ENCODE assay signal across 1 cellular context in the genomic region with DNA sequence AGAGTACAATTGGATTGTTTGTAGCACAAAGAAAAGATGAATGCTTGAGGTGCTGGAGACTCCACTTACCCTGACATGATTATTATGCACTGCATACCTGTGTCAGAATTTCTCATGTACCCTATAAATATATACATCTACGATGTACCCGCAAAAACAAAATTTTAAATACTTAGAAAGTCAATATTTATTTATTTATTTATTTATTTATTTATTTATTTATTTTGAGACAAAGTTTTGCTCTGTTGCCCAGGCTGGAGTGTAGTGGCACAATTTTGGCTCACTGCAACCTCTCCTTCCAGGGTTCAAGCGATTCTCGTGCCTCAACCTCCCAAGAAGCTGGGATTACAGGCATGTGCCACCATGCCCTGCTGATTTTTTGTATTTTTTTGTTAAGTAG.
TF ChIP-seq lines count a peak whose summit lies in the region.

No MANE protein-coding gene starts in this region.

TF ChIP-seq in HEK293, 187 proteins besides CTCF, POLR2A, EP300 and RAD21 (continued from another document):
- TF ChIP-seq, protein P1, sequence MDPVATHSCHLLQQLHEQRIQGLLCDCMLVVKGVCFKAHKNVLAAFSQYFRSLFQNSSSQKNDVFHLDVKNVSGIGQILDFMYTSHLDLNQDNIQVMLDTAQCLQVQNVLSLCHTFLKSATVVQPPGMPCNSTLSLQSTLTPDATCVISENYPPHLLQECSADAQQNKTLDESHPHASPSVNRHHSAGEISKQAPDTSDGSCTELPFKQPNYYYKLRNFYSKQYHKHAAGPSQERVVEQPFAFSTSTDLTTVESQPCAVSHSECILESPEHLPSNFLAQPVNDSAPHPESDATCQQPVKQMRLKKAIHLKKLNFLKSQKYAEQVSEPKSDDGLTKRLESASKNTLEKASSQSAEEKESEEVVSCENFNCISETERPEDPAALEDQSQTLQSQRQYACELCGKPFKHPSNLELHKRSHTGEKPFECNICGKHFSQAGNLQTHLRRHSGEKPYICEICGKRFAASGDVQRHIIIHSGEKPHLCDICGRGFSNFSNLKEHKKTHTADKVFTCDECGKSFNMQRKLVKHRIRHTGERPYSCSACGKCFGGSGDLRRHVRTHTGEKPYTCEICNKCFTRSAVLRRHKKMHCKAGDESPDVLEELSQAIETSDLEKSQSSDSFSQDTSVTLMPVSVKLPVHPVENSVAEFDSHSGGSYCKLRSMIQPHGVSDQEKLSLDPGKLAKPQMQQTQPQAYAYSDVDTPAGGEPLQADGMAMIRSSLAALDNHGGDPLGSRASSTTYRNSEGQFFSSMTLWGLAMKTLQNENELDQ (tag by site-specific recombination; IDR thresholded peaks at IDR 0.05; ENCODE audit: low read depth), result no peak
- TF ChIP-seq ZNF623 (tag by site-specific recombination; IDR thresholded peaks at IDR 0.05) (peak; percentile 47; the same call in 1 of the 2 replicates), ZNF560 (tag by site-specific recombination; IDR thresholded peaks at IDR 0.05; ENCODE audit: borderline replicate concordance) (no peak), ZBTB1 (tag by site-specific recombination; IDR thresholded peaks at IDR 0.05) (no peak), ZNF211 (tag by site-specific recombination; IDR thresholded peaks at IDR 0.05; ENCODE audit: low read depth) (no peak), ZNF214 (tag by site-specific recombination; IDR thresholded peaks at IDR 0.05; ENCODE audit: borderline replicate concordance) (no peak), ZNF707 (tag by site-specific recombination; IDR thresholded peaks at IDR 0.05) (no peak), OSR2 (tag by site-specific recombination; IDR thresholded peaks at IDR 0.05) (no peak), ZNF354C (tag by site-specific recombination; IDR thresholded peaks at IDR 0.05; ENCODE audit: borderline replicate concordance, low read depth) (no peak), MYNN (tag by site-specific recombination; IDR thresholded peaks at IDR 0.05; ENCODE audit: borderline replicate concordance) (no peak), KLF7 (tag by site-specific recombination; IDR thresholded peaks at IDR 0.05; ENCODE audit: borderline replicate concordance) (no peak), ZNF514 (tag by site-specific recombination; IDR thresholded peaks at IDR 0.05) (no peak), ZNF138 (tag by site-specific recombination; IDR thresholded peaks at IDR 0.05; ENCODE audit: borderline replicate concordance) (no peak), ZFP69B (tag by site-specific recombination; IDR thresholded peaks at IDR 0.05) (no peak), ZNF747 (tag by site-specific recombination; IDR thresholded peaks at IDR 0.05) (no peak), ZNF157 (tag by site-specific recombination; IDR thresholded peaks at IDR 0.05) (no peak), ZNF596 (tag by site-specific recombination; IDR thresholded peaks at IDR 0.05) (no peak), ZNF654 (tag by site-specific recombination; IDR thresholded peaks at IDR 0.05; ENCODE audit: low read depth) (no peak), ZNF426 (tag by site-specific recombination; IDR thresholded peaks at IDR 0.05) (peak; percentile 77), OVOL3 (tag by site-specific recombination; IDR thresholded peaks at IDR 0.05) (no peak), ZFP37 (tag by site-specific recombination; IDR thresholded peaks at IDR 0.05) (no peak), ZNF23 (tag by site-specific recombination; IDR thresholded peaks at IDR 0.05; ENCODE audit: borderline replicate concordance) (no peak), ZNF175 (tag by site-specific recombination; IDR thresholded peaks at IDR 0.05) (no peak), ZNF223 (tag by site-specific recombination; IDR thresholded peaks at IDR 0.05) (no peak), SETDB1 (IDR thresholded peaks at IDR 0.05; ENCODE audit: insufficient read length, low read length) (no peak), SCRT1 (tag by site-specific recombination; IDR thresholded peaks at IDR 0.05; ENCODE audit: borderline replicate concordance) (no peak), SALL2 (tag by site-specific recombination; IDR thresholded peaks at IDR 0.05; ENCODE audit: borderline replicate concordance) (no peak), ZNF510 (tag by site-specific recombination; IDR thresholded peaks at IDR 0.05; ENCODE audit: insufficient replicate concordance) (peak; percentile 46), ZNF521 (tag by site-specific recombination; IDR thresholded peaks at IDR 0.05) (no peak), ZNF266 (tag by site-specific recombination; IDR thresholded peaks at IDR 0.05; ENCODE audit: low read depth) (peak; percentile 40; the same call in 1 of the 2 replicates), ZNF561 (tag by site-specific recombination; IDR thresholded peaks at IDR 0.05; ENCODE audit: borderline replicate concordance) (no peak), ZNF394 (tag by site-specific recombination; IDR thresholded peaks at IDR 0.05; ENCODE audit: borderline replicate concordance) (peak; percentile 79; the same call in 1 of the 2 replicates), YY1 (tag by site-specific recombination; IDR thresholded peaks at IDR 0.05) (no peak), ZNF529 (tag by site-specific recombination; IDR thresholded peaks at IDR 0.05; ENCODE audit: insufficient replicate concordance) (peak; percentile 24), ZNF837 (tag by site-specific recombination; IDR thresholded peaks at IDR 0.05) (no peak), TCF7L2 (IDR thresholded peaks at IDR 0.05; ENCODE audit: borderline replicate concordance, low read depth, low read length) (no peak), ZNF24 (tag by site-specific recombination; IDR thresholded peaks at IDR 0.05) (no peak), ZNF76 (tag by site-specific recombination; IDR thresholded peaks at IDR 0.05; ENCODE audit: borderline replicate concordance, low read depth) (no peak), ZNF555 (tag by site-specific recombination; conservative IDR thresholded peaks at IDR 0.05) (peak; percentile 61), ZNF433 (tag by site-specific recombination; IDR thresholded peaks at IDR 0.05; ENCODE audit: low read depth) (0 out of 2 replicates have a peak, but pooled peaks have one; percentile 27), ZNF621 (tag by site-specific recombination; IDR thresholded peaks at IDR 0.05) (no peak), MZF1 (tag by site-specific recombination; IDR thresholded peaks at IDR 0.05; ENCODE audit: borderline replicate concordance) (no peak), SP3 (tag by site-specific recombination; IDR thresholded peaks at IDR 0.05) (0 out of 2 replicates have a peak, but pooled peaks have one; percentile 17), BCL11A (tag by site-specific recombination; IDR thresholded peaks at IDR 0.05; ENCODE audit: low read depth) (no peak), ZNF629 (tag by site-specific recombination; IDR thresholded peaks at IDR 0.05) (no peak), WT1 (tag by site-specific recombination; IDR thresholded peaks at IDR 0.05) (no peak), ZNF473 (tag by site-specific recombination; IDR thresholded peaks at IDR 0.05) (no peak)
- TF ChIP-seq, protein P2, sequence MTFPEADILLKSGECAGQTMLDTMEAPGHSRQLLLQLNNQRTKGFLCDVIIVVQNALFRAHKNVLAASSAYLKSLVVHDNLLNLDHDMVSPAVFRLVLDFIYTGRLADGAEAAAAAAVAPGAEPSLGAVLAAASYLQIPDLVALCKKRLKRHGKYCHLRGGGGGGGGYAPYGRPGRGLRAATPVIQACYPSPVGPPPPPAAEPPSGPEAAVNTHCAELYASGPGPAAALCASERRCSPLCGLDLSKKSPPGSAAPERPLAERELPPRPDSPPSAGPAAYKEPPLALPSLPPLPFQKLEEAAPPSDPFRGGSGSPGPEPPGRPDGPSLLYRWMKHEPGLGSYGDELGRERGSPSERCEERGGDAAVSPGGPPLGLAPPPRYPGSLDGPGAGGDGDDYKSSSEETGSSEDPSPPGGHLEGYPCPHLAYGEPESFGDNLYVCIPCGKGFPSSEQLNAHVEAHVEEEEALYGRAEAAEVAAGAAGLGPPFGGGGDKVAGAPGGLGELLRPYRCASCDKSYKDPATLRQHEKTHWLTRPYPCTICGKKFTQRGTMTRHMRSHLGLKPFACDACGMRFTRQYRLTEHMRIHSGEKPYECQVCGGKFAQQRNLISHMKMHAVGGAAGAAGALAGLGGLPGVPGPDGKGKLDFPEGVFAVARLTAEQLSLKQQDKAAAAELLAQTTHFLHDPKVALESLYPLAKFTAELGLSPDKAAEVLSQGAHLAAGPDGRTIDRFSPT (tag by site-specific recombination; IDR thresholded peaks at IDR 0.05), result no peak
- TF ChIP-seq, protein P3, sequence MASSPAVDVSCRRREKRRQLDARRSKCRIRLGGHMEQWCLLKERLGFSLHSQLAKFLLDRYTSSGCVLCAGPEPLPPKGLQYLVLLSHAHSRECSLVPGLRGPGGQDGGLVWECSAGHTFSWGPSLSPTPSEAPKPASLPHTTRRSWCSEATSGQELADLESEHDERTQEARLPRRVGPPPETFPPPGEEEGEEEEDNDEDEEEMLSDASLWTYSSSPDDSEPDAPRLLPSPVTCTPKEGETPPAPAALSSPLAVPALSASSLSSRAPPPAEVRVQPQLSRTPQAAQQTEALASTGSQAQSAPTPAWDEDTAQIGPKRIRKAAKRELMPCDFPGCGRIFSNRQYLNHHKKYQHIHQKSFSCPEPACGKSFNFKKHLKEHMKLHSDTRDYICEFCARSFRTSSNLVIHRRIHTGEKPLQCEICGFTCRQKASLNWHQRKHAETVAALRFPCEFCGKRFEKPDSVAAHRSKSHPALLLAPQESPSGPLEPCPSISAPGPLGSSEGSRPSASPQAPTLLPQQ (tag by site-specific recombination; IDR thresholded peaks at IDR 0.05), result no peak
- TF ChIP-seq, protein P4, sequence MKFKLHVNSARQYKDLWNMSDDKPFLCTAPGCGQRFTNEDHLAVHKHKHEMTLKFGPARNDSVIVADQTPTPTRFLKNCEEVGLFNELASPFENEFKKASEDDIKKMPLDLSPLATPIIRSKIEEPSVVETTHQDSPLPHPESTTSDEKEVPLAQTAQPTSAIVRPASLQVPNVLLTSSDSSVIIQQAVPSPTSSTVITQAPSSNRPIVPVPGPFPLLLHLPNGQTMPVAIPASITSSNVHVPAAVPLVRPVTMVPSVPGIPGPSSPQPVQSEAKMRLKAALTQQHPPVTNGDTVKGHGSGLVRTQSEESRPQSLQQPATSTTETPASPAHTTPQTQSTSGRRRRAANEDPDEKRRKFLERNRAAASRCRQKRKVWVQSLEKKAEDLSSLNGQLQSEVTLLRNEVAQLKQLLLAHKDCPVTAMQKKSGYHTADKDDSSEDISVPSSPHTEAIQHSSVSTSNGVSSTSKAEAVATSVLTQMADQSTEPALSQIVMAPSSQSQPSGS (tag by site-specific recombination; IDR thresholded peaks at IDR 0.05; ENCODE audit: low read depth), result no peak
- TF ChIP-seq, protein P5, sequence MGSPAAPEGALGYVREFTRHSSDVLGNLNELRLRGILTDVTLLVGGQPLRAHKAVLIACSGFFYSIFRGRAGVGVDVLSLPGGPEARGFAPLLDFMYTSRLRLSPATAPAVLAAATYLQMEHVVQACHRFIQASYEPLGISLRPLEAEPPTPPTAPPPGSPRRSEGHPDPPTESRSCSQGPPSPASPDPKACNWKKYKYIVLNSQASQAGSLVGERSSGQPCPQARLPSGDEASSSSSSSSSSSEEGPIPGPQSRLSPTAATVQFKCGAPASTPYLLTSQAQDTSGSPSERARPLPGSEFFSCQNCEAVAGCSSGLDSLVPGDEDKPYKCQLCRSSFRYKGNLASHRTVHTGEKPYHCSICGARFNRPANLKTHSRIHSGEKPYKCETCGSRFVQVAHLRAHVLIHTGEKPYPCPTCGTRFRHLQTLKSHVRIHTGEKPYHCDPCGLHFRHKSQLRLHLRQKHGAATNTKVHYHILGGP (tag by site-specific recombination; IDR thresholded peaks at IDR 0.05), result no peak
- TF ChIP-seq, protein P6, sequence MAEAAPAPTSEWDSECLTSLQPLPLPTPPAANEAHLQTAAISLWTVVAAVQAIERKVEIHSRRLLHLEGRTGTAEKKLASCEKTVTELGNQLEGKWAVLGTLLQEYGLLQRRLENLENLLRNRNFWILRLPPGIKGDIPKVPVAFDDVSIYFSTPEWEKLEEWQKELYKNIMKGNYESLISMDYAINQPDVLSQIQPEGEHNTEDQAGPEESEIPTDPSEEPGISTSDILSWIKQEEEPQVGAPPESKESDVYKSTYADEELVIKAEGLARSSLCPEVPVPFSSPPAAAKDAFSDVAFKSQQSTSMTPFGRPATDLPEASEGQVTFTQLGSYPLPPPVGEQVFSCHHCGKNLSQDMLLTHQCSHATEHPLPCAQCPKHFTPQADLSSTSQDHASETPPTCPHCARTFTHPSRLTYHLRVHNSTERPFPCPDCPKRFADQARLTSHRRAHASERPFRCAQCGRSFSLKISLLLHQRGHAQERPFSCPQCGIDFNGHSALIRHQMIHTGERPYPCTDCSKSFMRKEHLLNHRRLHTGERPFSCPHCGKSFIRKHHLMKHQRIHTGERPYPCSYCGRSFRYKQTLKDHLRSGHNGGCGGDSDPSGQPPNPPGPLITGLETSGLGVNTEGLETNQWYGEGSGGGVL (tag by site-specific recombination; IDR thresholded peaks at IDR 0.05), result no peak
- TF ChIP-seq, protein P7, sequence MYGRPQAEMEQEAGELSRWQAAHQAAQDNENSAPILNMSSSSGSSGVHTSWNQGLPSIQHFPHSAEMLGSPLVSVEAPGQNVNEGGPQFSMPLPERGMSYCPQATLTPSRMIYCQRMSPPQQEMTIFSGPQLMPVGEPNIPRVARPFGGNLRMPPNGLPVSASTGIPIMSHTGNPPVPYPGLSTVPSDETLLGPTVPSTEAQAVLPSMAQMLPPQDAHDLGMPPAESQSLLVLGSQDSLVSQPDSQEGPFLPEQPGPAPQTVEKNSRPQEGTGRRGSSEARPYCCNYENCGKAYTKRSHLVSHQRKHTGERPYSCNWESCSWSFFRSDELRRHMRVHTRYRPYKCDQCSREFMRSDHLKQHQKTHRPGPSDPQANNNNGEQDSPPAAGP (tag by site-specific recombination; IDR thresholded peaks at IDR 0.05), result no peak
- TF ChIP-seq, protein P8, sequence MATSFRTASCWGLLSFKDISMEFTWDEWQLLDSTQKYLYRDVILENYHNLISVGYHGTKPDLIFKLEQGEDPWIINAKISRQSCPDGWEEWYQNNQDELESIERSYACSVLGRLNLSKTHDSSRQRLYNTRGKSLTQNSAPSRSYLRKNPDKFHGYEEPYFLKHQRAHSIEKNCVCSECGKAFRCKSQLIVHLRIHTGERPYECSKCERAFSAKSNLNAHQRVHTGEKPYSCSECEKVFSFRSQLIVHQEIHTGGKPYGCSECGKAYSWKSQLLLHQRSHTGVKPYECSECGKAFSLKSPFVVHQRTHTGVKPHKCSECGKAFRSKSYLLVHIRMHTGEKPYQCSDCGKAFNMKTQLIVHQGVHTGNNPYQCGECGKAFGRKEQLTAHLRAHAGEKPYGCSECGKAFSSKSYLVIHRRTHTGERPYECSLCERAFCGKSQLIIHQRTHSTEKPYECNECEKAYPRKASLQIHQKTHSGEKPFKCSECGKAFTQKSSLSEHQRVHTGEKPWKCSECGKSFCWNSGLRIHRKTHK (tag by site-specific recombination; IDR thresholded peaks at IDR 0.05), result no peak
- TF ChIP-seq, protein P9, sequence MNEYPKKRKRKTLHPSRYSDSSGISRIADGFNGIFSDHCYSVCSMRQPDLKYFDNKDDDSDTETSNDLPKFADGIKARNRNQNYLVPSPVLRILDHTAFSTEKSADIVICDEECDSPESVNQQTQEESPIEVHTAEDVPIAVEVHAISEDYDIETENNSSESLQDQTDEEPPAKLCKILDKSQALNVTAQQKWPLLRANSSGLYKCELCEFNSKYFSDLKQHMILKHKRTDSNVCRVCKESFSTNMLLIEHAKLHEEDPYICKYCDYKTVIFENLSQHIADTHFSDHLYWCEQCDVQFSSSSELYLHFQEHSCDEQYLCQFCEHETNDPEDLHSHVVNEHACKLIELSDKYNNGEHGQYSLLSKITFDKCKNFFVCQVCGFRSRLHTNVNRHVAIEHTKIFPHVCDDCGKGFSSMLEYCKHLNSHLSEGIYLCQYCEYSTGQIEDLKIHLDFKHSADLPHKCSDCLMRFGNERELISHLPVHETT (tag by site-specific recombination; IDR thresholded peaks at IDR 0.05), result no peak
